Comparison of ENCODE assay signal across 18 cellular contexts in genomic region chr7:72710983-72711382, GRCh38.
"Had no signal": no experiment of that assay in that cellular context is flagged by ENCODE, and none has a peak within 500 bp of the region (broad histone marks: within the 10 kb centered on the region; RNA-seq: fewer than 3 reads in every experiment).

No MANE protein-coding gene starts in this region.

- ATAC-seq: activated CD8-positive, alpha-beta T cell treated with anti-CD3 and anti-CD28 coated beads for 36 hours; lower lobe of right lung had no signal

- H3K27me3 Mint-ChIP-seq: activated B cell treated with CpG ODN at 0.5 μM for 24 hours; activated CD8-positive, alpha-beta T cell treated with anti-CD3 and anti-CD28 coated beads for 36 hours; activated naive CD8-positive, alpha-beta T cell had no signal

- DNase-seq: activated B cell treated with CpG ODN at 0.5 μM for 24 hours; activated CD4-positive, alpha-beta T cell treated with anti-CD3 and anti-CD28 coated beads for 48 hours; activated CD8-positive, alpha-beta T cell treated with anti-CD3 and anti-CD28 coated beads for 36 hours; activated gamma-delta T cell; activated T-cell treated with anti-CD3 and anti-CD28 coated beads, Interleukin-2, amount 50 U/mL, for 48 hours; brain microvascular endothelial cell; effector CD8-positive, alpha-beta T cell; foreskin fibroblast; lower lobe of right lung; posterior cingulate gyrus; stimulated activated CD4-positive, alpha-beta T cell treated with anti-CD3 and anti-CD28 coated beads, Interleukin-4, amount 100 ng/mL, for 4 hours; stimulated activated CD8-positive, alpha-beta memory T cell treated with anti-CD3 and anti-CD28 coated beads, Interleukin-4, amount 100 ng/mL, for 48 hours; stimulated activated naive CD4-positive, alpha-beta T cell treated with Interleukin-2 at 50 U/mL for 16 hours; T-helper 1 cell; transverse colon had no signal

- H3K4me3 ChIP-seq: lower lobe of right lung, right atrium auricular region, transverse colon had no signal

- H3K27me3 ChIP-seq: brain microvascular endothelial cell, neutrophil, right atrium auricular region, transverse colon had no signal

- H3K4me3 Mint-ChIP-seq: activated B cell treated with CpG ODN at 0.5 μM for 24 hours; activated CD8-positive, alpha-beta T cell treated with anti-CD3 and anti-CD28 coated beads for 36 hours; activated naive CD8-positive, alpha-beta T cell had no signal

- H3K9me3 ChIP-seq: lower lobe of right lung, neutrophil, right atrium auricular region, transverse colon had no signal

- H3K27ac ChIP-seq: brain microvascular endothelial cell, lower lobe of right lung, neutrophil, right atrium auricular region, transverse colon had no signal

- H3K27ac Mint-ChIP-seq: activated B cell treated with CpG ODN at 0.5 μM for 24 hours; activated CD8-positive, alpha-beta T cell treated with anti-CD3 and anti-CD28 coated beads for 36 hours; activated naive CD8-positive, alpha-beta T cell had no signal

- H3K36me3 ChIP-seq: brain microvascular endothelial cell, neutrophil, right atrium auricular region, transverse colon had no signal

- H3K4me1 Mint-ChIP-seq: activated B cell treated with CpG ODN at 0.5 μM for 24 hours had no signal

- H3K4me1 ChIP-seq: lower lobe of right lung, right atrium auricular region, transverse colon had no signal
